In the genomic region with DNA sequence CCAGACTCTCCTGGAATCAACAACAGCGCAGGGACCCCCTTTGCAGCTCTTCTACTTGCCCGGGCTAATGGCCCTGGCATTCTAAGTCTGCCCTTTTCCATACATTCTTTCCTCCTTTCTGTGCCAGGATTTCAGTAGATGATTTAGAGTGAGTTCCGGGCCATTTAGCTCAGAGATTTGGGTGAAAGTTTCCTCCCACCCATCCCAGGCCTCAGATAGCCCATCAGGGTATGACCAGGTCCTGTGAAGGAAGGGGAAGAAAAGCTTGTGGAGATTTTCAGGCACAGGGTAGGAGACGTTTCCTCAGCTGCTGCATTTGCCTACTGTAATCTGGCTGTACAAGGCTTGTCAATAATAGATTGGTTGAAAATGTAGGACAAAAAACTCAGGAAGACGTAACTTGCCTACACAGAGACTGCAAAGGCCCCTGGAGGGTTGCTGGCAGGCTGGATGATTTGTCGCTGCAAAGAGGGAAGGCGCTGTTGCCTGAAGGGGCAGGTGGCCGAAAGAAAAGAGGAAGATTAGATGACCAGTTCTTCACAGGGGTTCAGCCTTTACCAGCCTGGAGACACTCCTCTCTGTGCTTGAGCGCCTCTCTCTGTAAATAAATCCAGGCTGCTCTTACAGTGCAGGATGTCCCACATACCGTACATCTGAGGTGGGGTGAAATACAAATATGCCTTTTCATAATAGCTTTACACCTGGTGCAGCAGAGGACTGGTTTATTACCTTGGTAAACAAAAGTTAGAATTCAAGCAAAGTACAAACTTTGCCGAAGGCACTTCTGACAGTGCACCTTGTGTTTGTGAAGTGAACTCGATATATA, we compare ENCODE assay signal across 10 cellular contexts.
A peak's percentile ranks its signal among the peaks of the same experiment; 100 is the strongest.
DNase-seq lines count a peak whose midpoint lies in the region; ATAC-seq and TF ChIP-seq lines count a peak whose summit lies in the region.
"Had no signal": no experiment of that assay in that cellular context is flagged by ENCODE, and none has a peak within 500 bp of the region (broad histone marks: within the 10 kb centered on the region; RNA-seq: fewer than 3 reads in every experiment).

No MANE protein-coding gene starts in this region.

- no peak for DNase-seq in activated naive CD4-positive, alpha-beta T cell treated with anti-CD3 and anti-CD28 coated beads for 36 hours
- DNase-seq in left kidney (ENCODE audit: low read depth, low spot score), result peak; percentile 92
- no peak for DNase-seq in upper lobe of right lung
- DNase-seq in ascending aorta (ENCODE audit: low spot score in 2 of 2), result no peak
- DNase-seq in effector memory CD4-positive, alpha-beta T cell, result no peak
- DNase-seq in substantia nigra (lab: John Stamatoyannopoulos, UW), result no peak
- DNase-seq: activated T-cell treated with anti-CD3 and anti-CD28 coated beads for 4 hours, NCI-H1105 treated with DMSO at 0.1 percent for 48 hours had no signal

- H3K27me3 ChIP-seq in upper lobe of right lung (no peaks in the 10 kb centered on the region), ascending aorta (no peaks in the 10 kb centered on the region)
- H3K27me3 ChIP-seq in effector memory CD4-positive, alpha-beta T cell (replicated peaks; ENCODE audit: control insufficient read depth, insufficient read depth, low read length, poor library complexity, severe bottlenecking), result no peaks in the 10 kb centered on the region

- CTCF ChIA-PET in activated naive CD4-positive, alpha-beta T cell treated with anti-CD3 and anti-CD28 coated beads for 36 hours (lab: Charles Lee), result interaction anchor here (1.0 to 1.5 kb wide), 3 partner anchors 58 to 70 kb away, joined by 3 to 5 read pairs (median 4); no protein-coding TSS in a partner anchor

- no peak overlapping the region for H3K4me3 Mint-ChIP-seq in activated naive CD4-positive, alpha-beta T cell treated with anti-CD3 and anti-CD28 coated beads, Interleukin-2, amount 50 U/mL, for 24 hours
- H3K4me3 Mint-ChIP-seq in activated naive CD4-positive, alpha-beta T cell treated with anti-CD3 and anti-CD28 coated beads for 36 hours, result no peak overlapping the region
- no peak overlapping the region for H3K4me3 Mint-ChIP-seq in activated T-helper 17 cell treated with anti-CD3 and anti-CD28 coated beads, Interleukin-2, amount 50 U/mL, for 72 hours

- H3K4me1 ChIP-seq in upper lobe of right lung (no peaks in the 10 kb centered on the region), ascending aorta (peaks cover 2 to 10% of the 10 kb centered on the region in 2 donors)
- H3K4me1 ChIP-seq in effector memory CD4-positive, alpha-beta T cell (ENCODE audit: control insufficient read depth, insufficient read depth, low read length, poor library complexity, severe bottlenecking), result no peaks in the 10 kb centered on the region

- intact Hi-C loops in activated naive CD4-positive, alpha-beta T cell treated with anti-CD3 and anti-CD28 coated beads for 36 hours (cut with micrococcal nuclease), result no loop called here
- intact Hi-C loops in upper lobe of right lung (cut with DNase I) (no loop called here), ascending aorta (cut with DNase I) (no loop called here)

- H3K9me3 Mint-ChIP-seq in activated naive CD4-positive, alpha-beta T cell treated with anti-CD3 and anti-CD28 coated beads, Interleukin-2, amount 50 U/mL, for 24 hours, result no peaks in the 10 kb centered on the region
- no peaks in the 10 kb centered on the region for H3K9me3 Mint-ChIP-seq in activated naive CD4-positive, alpha-beta T cell treated with anti-CD3 and anti-CD28 coated beads for 36 hours
- no peaks in the 10 kb centered on the region for H3K9me3 Mint-ChIP-seq in activated T-helper 17 cell treated with anti-CD3 and anti-CD28 coated beads, Interleukin-2, amount 50 U/mL, for 72 hours

- H3K36me3 ChIP-seq in upper lobe of right lung (no peaks in the 10 kb centered on the region), ascending aorta (no peaks in the 10 kb centered on the region)
- no peaks in the 10 kb centered on the region for H3K36me3 ChIP-seq in effector memory CD4-positive, alpha-beta T cell (ENCODE audit: control insufficient read depth, insufficient read depth, low read length)

- H3K27ac ChIP-seq in upper lobe of right lung, result no peak overlapping the region
- H3K27ac ChIP-seq in ascending aorta, result no peak overlapping the region
- no peak overlapping the region for H3K27ac ChIP-seq in effector memory CD4-positive, alpha-beta T cell (ENCODE audit: insufficient read depth, low read length, poor library complexity, severe bottlenecking)
- H3K27ac ChIP-seq in substantia nigra (ENCODE audit: low read depth, low read length, poor library complexity, severe bottlenecking), result no peak overlapping the region

- no peak overlapping the region for H3K4me3 ChIP-seq in upper lobe of right lung
- H3K4me3 ChIP-seq in ascending aorta, result peak overlapping the region in 1 of 2 donors; percentile 33
- H3K4me3 ChIP-seq in effector memory CD4-positive, alpha-beta T cell (ENCODE audit: insufficient read depth, low read depth, low read length, poor library complexity, severe bottlenecking), result no peak overlapping the region

- H3K9me3 ChIP-seq in upper lobe of right lung, result no peaks in the 10 kb centered on the region
- no peaks in the 10 kb centered on the region for H3K9me3 ChIP-seq in ascending aorta
- no peaks in the 10 kb centered on the region for H3K9me3 ChIP-seq in effector memory CD4-positive, alpha-beta T cell (ENCODE audit: control insufficient read depth, low read length)

- ATAC-seq in activated T-helper 17 cell treated with anti-CD3 and anti-CD28 coated beads, Interleukin-2, amount 50 U/mL, for 72 hours (replicated peaks), result no peak
- peak; percentile 79 for ATAC-seq in upper lobe of right lung

- no peak for TF ChIP-seq CTCF in upper lobe of right lung (IDR thresholded peaks at IDR 0.05)
- TF ChIP-seq CTCF in ascending aorta (IDR thresholded peaks at IDR 0.05), result no peak

- peaks cover 27% of the 10 kb centered on the region for H3K4me1 Mint-ChIP-seq in activated naive CD4-positive, alpha-beta T cell treated with anti-CD3 and anti-CD28 coated beads, Interleukin-2, amount 50 U/mL, for 24 hours
- H3K4me1 Mint-ChIP-seq in activated naive CD4-positive, alpha-beta T cell treated with anti-CD3 and anti-CD28 coated beads for 36 hours (ENCODE audit: low read depth), result peaks cover 47% of the 10 kb centered on the region
- H3K4me1 Mint-ChIP-seq in activated T-helper 17 cell treated with anti-CD3 and anti-CD28 coated beads, Interleukin-2, amount 50 U/mL, for 72 hours, result peaks cover 34% of the 10 kb centered on the region

- H3K27ac Mint-ChIP-seq in activated naive CD4-positive, alpha-beta T cell treated with anti-CD3 and anti-CD28 coated beads, Interleukin-2, amount 50 U/mL, for 24 hours, result peak overlapping the region; percentile 57
- no peak overlapping the region for H3K27ac Mint-ChIP-seq in activated naive CD4-positive, alpha-beta T cell treated with anti-CD3 and anti-CD28 coated beads for 36 hours
- H3K27ac Mint-ChIP-seq in activated T-helper 17 cell treated with anti-CD3 and anti-CD28 coated beads, Interleukin-2, amount 50 U/mL, for 72 hours, result peak overlapping the region; percentile 66

- no peaks in the 10 kb centered on the region for H3K36me3 Mint-ChIP-seq in activated naive CD4-positive, alpha-beta T cell treated with anti-CD3 and anti-CD28 coated beads, Interleukin-2, amount 50 U/mL, for 24 hours
- H3K36me3 Mint-ChIP-seq in activated naive CD4-positive, alpha-beta T cell treated with anti-CD3 and anti-CD28 coated beads for 36 hours (ENCODE audit: low read depth), result no peaks in the 10 kb centered on the region
- no peaks in the 10 kb centered on the region for H3K36me3 Mint-ChIP-seq in activated T-helper 17 cell treated with anti-CD3 and anti-CD28 coated beads, Interleukin-2, amount 50 U/mL, for 72 hours (ENCODE audit: low read depth)

- H3K27me3 Mint-ChIP-seq in activated naive CD4-positive, alpha-beta T cell treated with anti-CD3 and anti-CD28 coated beads, Interleukin-2, amount 50 U/mL, for 24 hours, result no peaks in the 10 kb centered on the region
- no peaks in the 10 kb centered on the region for H3K27me3 Mint-ChIP-seq in activated naive CD4-positive, alpha-beta T cell treated with anti-CD3 and anti-CD28 coated beads for 36 hours (ENCODE audit: low read depth)
- H3K27me3 Mint-ChIP-seq in activated T-helper 17 cell treated with anti-CD3 and anti-CD28 coated beads, Interleukin-2, amount 50 U/mL, for 72 hours, result no peaks in the 10 kb centered on the region
